In genomic region chr1:19969898-19970660, GRCh38 we compare ENCODE assay signal across 20 cellular contexts. TPM values are rescaled to one million over a fixed set of nuclear protein-coding genes. Genes with fewer than 3 reads are reported as not detected.
A peak's percentile ranks its signal among the peaks of the same experiment; 100 is the strongest.
DNase-seq lines count a peak whose midpoint lies in the region; ATAC-seq and TF ChIP-seq lines count a peak whose summit lies in the region.
"Had no signal": no experiment of that assay in that cellular context is flagged by ENCODE, and none has a peak within 500 bp of the region (broad histone marks: within the 10 kb centered on the region; RNA-seq: fewer than 3 reads in every experiment).

No MANE protein-coding gene starts in this region.

- no peak overlapping the region for H4K5ac ChIP-seq in H9 (ENCODE audit: insufficient read length, low read depth, low read length)

- H3K4me3 Mint-ChIP-seq in MCF 10A (ENCODE audit: unreplicated experiment) (no peak overlapping the region), H9 (no peak overlapping the region)
- H3K4me3 Mint-ChIP-seq: CD4-positive, CD25-positive, alpha-beta regulatory T cell had no signal

- H3K4me3 ChIP-seq in breast epithelium (no peak overlapping the region), adipocyte (ENCODE audit: low read length) (no peak overlapping the region)

- no peak overlapping the region for H3K23ac ChIP-seq in H9 (ENCODE audit: insufficient read length, low read depth, low read length)

- no peak for TF ChIP-seq POLR2A in breast epithelium (IDR thresholded peaks at IDR 0.05)

- H3K27ac Mint-ChIP-seq in MCF 10A (ENCODE audit: low read depth, unreplicated experiment), result no peak overlapping the region
- 0 out of 7 replicates have a peak overlapping the region, but pooled peaks of 1 of the 3 experiments have one; percentile 3 for H3K27ac Mint-ChIP-seq in H9
- H3K27ac Mint-ChIP-seq: CD4-positive, CD25-positive, alpha-beta regulatory T cell had no signal

- POLR2A ChIA-PET in MCF 10A (lab: Yijun Ruan, JAX), result no interaction called here

- H3K9me3 Mint-ChIP-seq in MCF 10A (ENCODE audit: unreplicated experiment) (no peaks in the 10 kb centered on the region), H9 (peaks cover 0 to 5% of the 10 kb centered on the region in 2 experiments; a peak in 2 of 5 replicates)

- no TSS peak for BruUV-seq in MCF 10A (replicated peaks; lab: Mats Ljungman, UMichigan)

- no peak overlapping the region for H2BK20ac ChIP-seq in H9 (ENCODE audit: low read depth, low read length, poor library complexity, severe bottlenecking)

- H3K27me3 Mint-ChIP-seq in MCF 10A (ENCODE audit: insufficient read depth, unreplicated experiment), result peaks cover 39% of the 10 kb centered on the region
- no peaks in the 10 kb centered on the region; the same call in 1 of the 2 replicates for H3K27me3 Mint-ChIP-seq in H9 (ENCODE audit: low read depth)

- peaks cover 6% of the 10 kb centered on the region for H3K4me1 Mint-ChIP-seq in MCF 10A (ENCODE audit: insufficient read depth, unreplicated experiment)
- peaks cover 3% of the 10 kb centered on the region in 2 experiments for H3K4me1 Mint-ChIP-seq in H9
- H3K4me1 Mint-ChIP-seq: CD4-positive, CD25-positive, alpha-beta regulatory T cell had no signal

- no peak overlapping the region for H2BK120ac ChIP-seq in H9 (ENCODE audit: low read depth, low read length, poor library complexity, severe bottlenecking)

- H3K4me1 ChIP-seq in breast epithelium (no peaks in the 10 kb centered on the region), H9 (ENCODE audit: insufficient read depth, low read length) (no peaks in the 10 kb centered on the region; the same call in 1 of the 2 replicates), adipocyte (ENCODE audit: control insufficient read depth, insufficient read depth, low read length) (peaks cover 13% of the 10 kb centered on the region)

- H3K27ac ChIP-seq in breast epithelium, result no peak overlapping the region
- H3K27ac ChIP-seq in H9 (ENCODE audit: insufficient read length, low read depth, low read length), result no peak overlapping the region

- H2BK12ac ChIP-seq in H9 (ENCODE audit: insufficient read length, low read depth, low read length), result no peak overlapping the region

- H3K36me3 Mint-ChIP-seq in MCF 10A (ENCODE audit: insufficient read depth, unreplicated experiment), result no peaks in the 10 kb centered on the region
- H3K36me3 Mint-ChIP-seq in H9 (ENCODE audit: insufficient read depth in 1 of 3, low read depth in 3 of 3), result peaks cover 0 to 4% (median 0%) of the 10 kb centered on the region in 3 experiments; a peak in 1 of 7 replicates
- H3K36me3 Mint-ChIP-seq: CD4-positive, CD25-positive, alpha-beta regulatory T cell had no signal

- TF ChIP-seq CTCF in MCF 10A (IDR thresholded peaks at IDR 0.05; ENCODE audit: unreplicated experiment) (no peak), breast epithelium (IDR thresholded peaks at IDR 0.05) (no peak), H9 (conservative IDR thresholded peaks at IDR 0.05) (no peak)

- H3K18ac ChIP-seq in H9 (ENCODE audit: insufficient read length, low read depth, low read length), result no peak overlapping the region

- no peaks in the 10 kb centered on the region for H3K79me1 ChIP-seq in H9 (ENCODE audit: insufficient read depth, low read depth, low read length, poor library complexity, severe bottlenecking)

- no peak overlapping the region for H3K9ac ChIP-seq in H9 (ENCODE audit: extremely low read depth, insufficient read length, low read length)
- H3K9ac ChIP-seq in adipocyte (ENCODE audit: low read length), result no peak overlapping the region

- H2AK5ac ChIP-seq in H9 (ENCODE audit: insufficient read length, low read length), result no peak overlapping the region

- no peaks in the 10 kb centered on the region for H4K20me1 ChIP-seq in H9 (ENCODE audit: control insufficient read depth, insufficient read depth, insufficient read length)

- intact Hi-C loops in MCF 10A (cut with micrococcal nuclease) (loop anchor here (10.0 kb wide), 1 partner anchor 135 kb away; no protein-coding TSS in a partner anchor), breast epithelium (cut with DNase I; ENCODE audit: low total_unique reads) (no loop called here)

- no peak overlapping the region for H3K14ac ChIP-seq in H9 (ENCODE audit: insufficient read depth, low read length)

- H2AFZ ChIP-seq in H9 (ENCODE audit: low read length), result no peak overlapping the region

- H3K9me3 ChIP-seq in breast epithelium (no peaks in the 10 kb centered on the region), H9 (ENCODE audit: control insufficient read depth, low read depth, low read length) (no peaks in the 10 kb centered on the region), adipocyte (ENCODE audit: control insufficient read depth, low read length) (no peaks in the 10 kb centered on the region)

- WGBS in H9 (ENCODE audit: extremely low coverage, insufficient read length, low lambda C conversion rate), result no CpG with 5 or more reads among the region's 5 CpGs

- H3K56ac ChIP-seq in H9 (ENCODE audit: insufficient read length, low read depth, low read length), result no peak overlapping the region

- CTCF ChIA-PET in MCF 10A (lab: Yijun Ruan, JAX), result interaction anchor here (1.0 to 1.5 kb wide), 2 partner anchors 52 to 182 kb away, joined by 3 read pairs; no protein-coding TSS in a partner anchor

- no peak overlapping the region for H2BK5ac ChIP-seq in H9 (ENCODE audit: insufficient read length, low read length)

- no peak for ATAC-seq in GM18858 (IDR thresholded peaks at IDR 0.05; ENCODE audit: unreplicated experiment)
- ATAC-seq: Panc1 had no signal

- no peaks in the 10 kb centered on the region for H3K79me2 ChIP-seq in H9 (ENCODE audit: insufficient read depth, low read length)

- H3T11ph ChIP-seq in H9 (ENCODE audit: low read length), result no peak overlapping the region

- no peak overlapping the region for H3K4ac ChIP-seq in H9 (ENCODE audit: low read depth, low read length)

- no peak overlapping the region for H3K4me2 ChIP-seq in H9 (ENCODE audit: insufficient read depth, insufficient read length, low read length)

- no peaks in the 10 kb centered on the region for H3K23me2 ChIP-seq in H9 (ENCODE audit: insufficient read length, low read depth, low read length, poor library complexity, severe bottlenecking)

- no peaks in the 10 kb centered on the region for H3K27me3 ChIP-seq in breast epithelium
- no peaks in the 10 kb centered on the region for H3K27me3 ChIP-seq in H9 (ENCODE audit: insufficient read depth, low read length)
- no peaks in the 10 kb centered on the region for H3K27me3 ChIP-seq in adipocyte (replicated peaks; ENCODE audit: control insufficient read depth, insufficient read depth, low read length)

- no peak overlapping the region for H4K91ac ChIP-seq in H9 (ENCODE audit: insufficient read length, low read depth, low read length)

- H2BK15ac ChIP-seq in H9 (ENCODE audit: low read depth, low read length), result 0 out of 2 replicates have a peak overlapping the region, but pooled peaks have one; percentile 37

- no peak overlapping the region for H4K8ac ChIP-seq in H9 (replicated peaks; ENCODE audit: insufficient read length, low read depth, low read length)

- no peaks in the 10 kb centered on the region for H3K36me3 ChIP-seq in breast epithelium
- H3K36me3 ChIP-seq in adipocyte (ENCODE audit: control insufficient read depth, insufficient read depth, low read length, severe bottlenecking), result no peaks in the 10 kb centered on the region

- DNase-seq in MCF 10A (ENCODE audit: unreplicated experiment), result peak; percentile 5
- no peak for DNase-seq in breast epithelium (ENCODE audit: low spot score in 2 of 2)
- no peak for DNase-seq in H9
- DNase-seq in adipocyte (ENCODE audit: low read depth), result peak; percentile 8
- peak; percentile 6 for DNase-seq in iris pigment epithelial cell (ENCODE audit: low read depth)
- DNase-seq in activated naive CD4-positive, alpha-beta T cell (lab: John Stamatoyannopoulos, UW), result no peak
- no peak for DNase-seq in NCI-H2107 treated with DMSO at 0.1 percent for 48 hours (lab: John Stamatoyannopoulos, UW; ENCODE audit: unreplicated experiment)
- DNase-seq: ACHN; CD4-positive, CD25-positive, alpha-beta regulatory T cell; DMS79; MM.1S; NCI-H1417 treated with DMSO at 0.1 percent for 48 hours; NCI-H2029 treated with DMSO at 0.1 percent for 48 hours; NCI-H345; NCI-H526 treated with DMSO at 0.1 percent for 48 hours; SHP77 had no signal

RNA-seq across cellular contexts. Expression of gene PLA2G2A, which starts 9.3 kb away (rescaled TPM):
- total RNA-seq in MCF 10A (2022), result not detected in 2 replicates
- total RNA-seq in breast epithelium, result 100 to 1,000 TPM in 1 of 3 donors, 10 to 100 TPM in 2; 71.4 to 342 (median 91.9) TPM
- 6.2 and 7.1 TPM in 2 replicates for total RNA-seq in H9 (2021)
- total RNA-seq: CD4-positive, CD25-positive, alpha-beta regulatory T cell; G401; H4 had no signal

RNA-seq across cellular contexts. Expression of gene PLA2G2E, which starts 46.7 kb away (rescaled TPM):
- total RNA-seq in MCF 10A (2022) (not detected in 2 replicates), breast epithelium (not detected), H9 (2021) (not detected in 2 replicates)
- total RNA-seq: CD4-positive, CD25-positive, alpha-beta regulatory T cell; G401; H4 had no signal

Comparison
In these comparisons a context has a peak if more than half of its experiments do, and no peak if none do; other contexts are left out.
1. DNase-seq: peak in MCF 10A (single experiment), adipocyte (single experiment) and iris pigment epithelial cell (single experiment); none in breast epithelium (0 of 2), H9 (single experiment), activated naive CD4-positive, alpha-beta T cell (0 of 4) and NCI-H2107 treated with DMSO at 0.1 percent for 48 hours (single experiment).